25 cellular contexts compared by ENCODE assay signal in the genomic region with DNA sequence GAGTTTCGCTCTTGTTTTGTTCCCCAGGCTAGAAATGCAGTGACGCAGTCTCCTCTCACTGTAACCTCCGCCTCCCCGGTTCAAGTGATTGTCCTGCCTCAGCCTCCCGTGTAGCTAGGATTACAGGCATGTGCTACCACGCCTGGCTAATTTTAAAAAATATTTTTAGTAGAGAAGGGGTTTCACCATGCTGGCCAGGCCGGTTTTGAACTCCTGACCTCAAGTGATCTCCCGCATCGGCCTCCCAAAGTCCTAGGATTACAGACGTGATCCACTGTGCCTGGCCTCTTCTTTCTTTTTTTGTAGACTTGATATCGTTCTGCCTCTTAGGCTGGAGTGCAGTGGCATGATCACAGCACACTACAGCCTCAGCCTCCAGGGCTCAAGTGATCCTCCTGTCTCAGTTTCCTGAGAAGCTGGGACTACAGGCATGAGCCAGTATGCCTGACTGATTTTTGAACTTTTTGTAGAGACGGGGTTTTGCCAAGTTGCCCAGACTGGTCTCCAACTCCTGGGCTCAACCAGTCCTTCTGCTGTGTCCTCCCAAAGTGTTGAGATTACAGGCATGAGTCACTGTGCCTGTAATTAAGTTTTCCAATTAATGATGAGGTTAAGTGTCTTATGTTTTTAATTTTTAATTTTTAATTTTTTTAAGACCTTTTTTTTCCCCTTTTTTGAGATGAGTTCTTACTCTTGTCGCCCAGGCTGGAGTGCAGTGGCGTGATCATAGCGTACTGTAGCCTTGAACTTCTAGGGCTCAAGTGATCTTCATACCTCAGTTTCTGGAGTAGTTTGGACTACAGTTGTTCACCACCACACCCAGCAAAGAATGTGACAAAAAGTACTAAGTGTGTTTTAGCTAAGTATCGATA. TPM values are rescaled to one million over a fixed set of nuclear protein-coding genes. Genes with fewer than 3 reads are reported as not detected.
DNase-seq lines count a peak whose midpoint lies in the region; TF ChIP-seq lines count a peak whose summit lies in the region.
"Had no signal": no experiment of that assay in that cellular context is flagged by ENCODE, and none has a peak within 500 bp of the region (broad histone marks: within the 10 kb centered on the region; RNA-seq: fewer than 3 reads in every experiment).

No MANE protein-coding gene starts in this region.

- peaks cover 24 to 96% (median 53%) of the 10 kb centered on the region in 11 experiments; a peak in 20 of 22 replicates for H3K36me3 ChIP-seq in BLaER1 treated with 17β-estradiol and CSF1 and Interleukin-3, amounts not matched to agents 10 nM and 100 nM
- H3K36me3 ChIP-seq in PC-9 (ENCODE audit: low read depth) (peaks cover 5% of the 10 kb centered on the region; the same call in 1 of the 2 replicates), esophagus squamous epithelium (peaks cover 0 to 18% (median 0%) of the 10 kb centered on the region in 3 donors), neutrophil (peaks cover 5% of the 10 kb centered on the region), MG63 (no peaks in the 10 kb centered on the region)

- intact Hi-C loops in PC-9 (cut with micrococcal nuclease; ENCODE audit: unreplicated experiment) (no loop called here), esophagus squamous epithelium (cut with DNase I) (no loop called here)

- H3K27ac ChIP-seq in BLaER1 treated with 17β-estradiol and CSF1 and Interleukin-3, amounts not matched to agents 10 nM and 100 nM: peak overlapping the region in 9 of 11 experiments; percentile 9 to 50 (median 41); a peak in 15 of 22 replicates
- peak overlapping the region; percentile 33; the same call in 1 of the 2 replicates for H3K27ac ChIP-seq in PC-9
- peak overlapping the region; percentile 32 to 70 (median 54) for H3K27ac ChIP-seq in esophagus squamous epithelium
- peak overlapping the region; percentile 46 for H3K27ac ChIP-seq in neutrophil
- H3K27ac ChIP-seq: psoas muscle, vagina had no signal

- H3K4me1 ChIP-seq in BLaER1 treated with 17β-estradiol and CSF1 and Interleukin-3, amounts not matched to agents 10 nM and 100 nM: peaks cover 90 to 98% (median 94%) of the 10 kb centered on the region in 10 experiments
- H3K4me1 ChIP-seq in PC-9 (replicated peaks; ENCODE audit: insufficient read depth): peaks cover 29% of the 10 kb centered on the region
- H3K4me1 ChIP-seq in esophagus squamous epithelium: peaks cover 11 to 74% (median 38%) of the 10 kb centered on the region in 3 donors
- peaks cover 27 to 31% of the 10 kb centered on the region in 2 experiments for H3K4me1 ChIP-seq in neutrophil (ENCODE audit: control insufficient read depth in 1 of 2, insufficient read depth in 1 of 2, low read depth in 1 of 2, low read length in 1 of 2)

- H3K9ac ChIP-seq in BLaER1 treated with 17β-estradiol and CSF1 and Interleukin-3, amounts not matched to agents 10 nM and 100 nM: peak overlapping the region in 10 of 11 experiments; percentile 12 to 59 (median 42); a peak in 16 of 22 replicates

- H3K4me2 ChIP-seq in BLaER1 treated with 17β-estradiol and CSF1 and Interleukin-3, amounts not matched to agents 10 nM and 100 nM: peak overlapping the region; percentile 59 to 73 (median 69)
- H3K4me2 ChIP-seq in PC-9: no peak overlapping the region

- CTCF ChIA-PET in PC-9 (lab: Charles Lee): interaction anchor here (0.7 kb wide), 1 partner anchor 100 kb away, joined by 13 read pairs; no protein-coding TSS in a partner anchor

- H3K79me2 ChIP-seq in PC-9 (ENCODE audit: low read depth): peaks cover 100% of the 10 kb centered on the region

- BruUV-seq in PC-9 (replicated peaks; lab: Mats Ljungman, UMichigan): no TSS peak

- TF ChIP-seq CTCF in PC-9 (conservative IDR thresholded peaks at IDR 0.05): no peak
- no peak for TF ChIP-seq CTCF in esophagus squamous epithelium (IDR thresholded peaks at IDR 0.05)
- no peak for TF ChIP-seq CTCF in neutrophil (IDR thresholded peaks at IDR 0.05)
- no peak for TF ChIP-seq CTCF in GM20000 (IDR thresholded peaks at IDR 0.05; ENCODE audit: extremely low read depth, missing control alignments)

- POLR2A ChIA-PET in PC-9 (lab: Charles Lee; ENCODE audit: unreplicated experiment): interaction anchor here (0.6 to 0.7 kb wide), 2 partner anchors 25 to 94 kb away, joined by 3 to 4 read pairs; no protein-coding TSS in a partner anchor

- H3F3A ChIP-seq in PC-9 (ENCODE audit: insufficient read depth, low read depth): peaks cover 56% of the 10 kb centered on the region

- DNase-seq in PC-9 (no peak), esophagus squamous epithelium (lab: John Stamatoyannopoulos, UW) (no peak), GM19240 (ENCODE audit: insufficient read length, low spot score) (no peak), GM20000 (ENCODE audit: low spot score) (no peak), T1000 (lab: John Stamatoyannopoulos, UW) (no peak), MG63 (no peak)
- DNase-seq: ACHN; activated CD4-positive, CD25-positive, alpha-beta regulatory T cell; activated CD8-positive, alpha-beta T cell treated with anti-CD3 and anti-CD28 coated beads for 36 hours; activated T-cell treated with anti-CD3 and anti-CD28 coated beads, Interleukin-2, amount 50 U/mL, for 1 hour; CD8-positive, alpha-beta T cell; DMS53; Kasumi-1; mesendoderm; naive thymus-derived CD8-positive, alpha-beta T cell; NCI-H1105; NCI-H2107; NCI-H524 treated with DMSO at 0.1 percent for 48 hours; OCI-M1; psoas muscle; small intestine; stimulated activated CD4-positive, alpha-beta T cell treated with anti-CD3 and anti-CD28 coated beads, Interleukin-4, amount 100 ng/mL, for 4 hours had no signal

- no peak overlapping the region for H3K4me3 ChIP-seq in BLaER1 treated with 17β-estradiol and CSF1 and Interleukin-3, amounts not matched to agents 10 nM and 100 nM
- no peak overlapping the region for H3K4me3 ChIP-seq in PC-9
- H3K4me3 ChIP-seq in esophagus squamous epithelium: no peak overlapping the region
- no peak overlapping the region for H3K4me3 ChIP-seq in neutrophil (ENCODE audit: low read depth in 1 of 2, low read length in 1 of 2)
- no peak overlapping the region for H3K4me3 ChIP-seq in MG63
- H3K4me3 ChIP-seq: psoas muscle, vagina had no signal

- no peak for TF ChIP-seq POLR2A in esophagus squamous epithelium (IDR thresholded peaks at IDR 0.05)

- peaks cover 99 to 100% (median 100%) of the 10 kb centered on the region in 11 experiments for H4K20me1 ChIP-seq in BLaER1 treated with 17β-estradiol and CSF1 and Interleukin-3, amounts not matched to agents 10 nM and 100 nM
- H4K20me1 ChIP-seq in PC-9 (ENCODE audit: insufficient read depth): peaks cover 75% of the 10 kb centered on the region

- no peaks in the 10 kb centered on the region for H3K27me3 ChIP-seq in BLaER1 treated with 17β-estradiol and CSF1 and Interleukin-3, amounts not matched to agents 10 nM and 100 nM
- H3K27me3 ChIP-seq in PC-9 (ENCODE audit: insufficient read depth, low read depth) (no peaks in the 10 kb centered on the region), esophagus squamous epithelium (no peaks in the 10 kb centered on the region), neutrophil (no peaks in the 10 kb centered on the region), MG63 (no peaks in the 10 kb centered on the region)
- H3K27me3 ChIP-seq: vagina had no signal

- no peaks in the 10 kb centered on the region for H3K9me3 ChIP-seq in BLaER1 treated with 17β-estradiol and CSF1 and Interleukin-3, amounts not matched to agents 10 nM and 100 nM (replicated peaks in 1 of 11)
- no peaks in the 10 kb centered on the region for H3K9me3 ChIP-seq in PC-9 (ENCODE audit: insufficient read depth, low read depth)
- no peaks in the 10 kb centered on the region for H3K9me3 ChIP-seq in esophagus squamous epithelium
- H3K9me3 ChIP-seq in neutrophil: no peaks in the 10 kb centered on the region
- no peaks in the 10 kb centered on the region for H3K9me3 ChIP-seq in MG63
- H3K9me3 ChIP-seq: psoas muscle, vagina had no signal

- 53 to 54% methylated on average over 15 to 16 of the region's 16 CpGs for WGBS in esophagus squamous epithelium, 2 donors

- H2AFZ ChIP-seq in PC-9: no peak overlapping the region

- H3K9me2 ChIP-seq in PC-9 (ENCODE audit: insufficient read depth): no peaks in the 10 kb centered on the region

RNA-seq across cellular contexts. Expression of gene RCOR1, which starts 10.2 kb away (rescaled TPM):
- 54.2 and 67.2 TPM in 2 replicates for total RNA-seq in PC-9 (2021)
- 10 to 100 TPM; 25.6 to 56.9 (median 35.2) TPM for total RNA-seq in esophagus squamous epithelium
- 7.1 and 12.0 TPM in 2 replicates for total RNA-seq in MG63 (2014; rRNA removed; shearing (Covaris generic); ENCODE audit: low replicate concordance)
